ENCODE assay signal across 25 cellular contexts in genomic region chr22:38097058-38097457, GRCh38. TPM values are rescaled to one million over a fixed set of nuclear protein-coding genes. Genes with fewer than 3 reads are reported as not detected.
DNase-seq lines count a peak whose midpoint lies in the region; ATAC-seq and TF ChIP-seq lines count a peak whose summit lies in the region.
"Had no signal": no experiment of that assay in that cellular context is flagged by ENCODE, and none has a peak within 500 bp of the region (broad histone marks: within the 10 kb centered on the region; RNA-seq: fewer than 3 reads in every experiment).

No MANE protein-coding gene starts in this region.

- H3K4me3 ChIP-seq in RWPE2 (ENCODE audit: severe bottlenecking) (no peak overlapping the region), iPS-11a (ENCODE audit: low read depth, low read length) (peak overlapping the region; percentile 33), neuronal stem cell (ENCODE audit: low read length in 2 of 2) (no peak overlapping the region)
- H3K4me3 ChIP-seq: dorsolateral prefrontal cortex, hepatocyte, PC-9 had no signal

- peak overlapping the region; percentile 20 for H3K4me2 ChIP-seq in H9 (ENCODE audit: insufficient read depth, insufficient read length, low read length)
- peak overlapping the region; percentile 78 for H3K4me2 ChIP-seq in neuronal stem cell (ENCODE audit: insufficient read depth, low read length, poor library complexity, severe bottlenecking)
- H3K4me2 ChIP-seq: hepatocyte, PC-9 had no signal

- DNase-seq in H9 (peak; percentile 62), RWPE2 (ENCODE audit: low spot score) (peak; percentile 49), neuronal stem cell (ENCODE audit: low spot score) (no peak), activated gamma-delta T cell treated with Interleukin-2 at 50 U/mL for 16 hours (no peak), NCI-H1092 treated with DMSO at 0.1 percent for 48 hours (lab: John Stamatoyannopoulos, UW) (no peak)
- DNase-seq: activated CD4-positive, alpha-beta T cell treated with anti-CD3 and anti-CD28 coated beads for 36 hours; activated naive CD4-positive, alpha-beta T cell treated with Interleukin-2 at 50 U/mL for 16 hours; activated T-cell treated with anti-CD3 and anti-CD28 coated beads, Interleukin-2, amount 50 U/mL, for 4 hours; amygdala; foreskin keratinocyte; mammary epithelial cell; naive B cell; NCI-H187 treated with DMSO at 0.1 percent for 48 hours; NCI-H446; PC-9; substantia nigra had no signal

- H3K9me3 ChIP-seq in H9 (ENCODE audit: control insufficient read depth, low read depth, low read length), result no peaks in the 10 kb centered on the region
- no peaks in the 10 kb centered on the region for H3K9me3 ChIP-seq in RWPE2 (ENCODE audit: severe bottlenecking)
- no peaks in the 10 kb centered on the region for H3K9me3 ChIP-seq in neuronal stem cell (replicated peaks in 1 of 2; ENCODE audit: control insufficient read depth in 2 of 2, insufficient read depth in 1 of 2, low read depth in 1 of 2, low read length in 2 of 2)

- no peak overlapping the region for H3K27ac ChIP-seq in H9 (ENCODE audit: insufficient read length, low read depth, low read length)
- no peak overlapping the region for H3K27ac ChIP-seq in RWPE2 (ENCODE audit: poor library complexity, severe bottlenecking)
- H3K27ac ChIP-seq in neuronal stem cell (replicated peaks; ENCODE audit: low read length), result peak overlapping the region; percentile 13
- H3K27ac ChIP-seq: dorsolateral prefrontal cortex, foreskin keratinocyte, hepatocyte, PC-9 had no signal

- H4K20me1 ChIP-seq in H9 (ENCODE audit: control insufficient read depth, insufficient read depth, insufficient read length), result no peaks in the 10 kb centered on the region

- no peak overlapping the region for H3K9ac ChIP-seq in H9 (ENCODE audit: extremely low read depth, insufficient read length, low read length)
- peak overlapping the region; percentile 73 for H3K9ac ChIP-seq in neuronal stem cell (ENCODE audit: low read depth, low read length, poor library complexity)

- peak overlapping the region; percentile 62 to 79 for H3K4me3 Mint-ChIP-seq in H9
- H3K4me3 Mint-ChIP-seq: activated CD4-positive, alpha-beta T cell treated with anti-CD3 and anti-CD28 coated beads for 36 hours; activated T-cell treated with anti-CD3 and anti-CD28 coated beads, Interleukin-2, amount 50 U/mL, for 4 hours; central memory CD8-positive, alpha-beta T cell; naive B cell had no signal

- H3K79me2 ChIP-seq in H9 (ENCODE audit: insufficient read depth, low read length), result no peaks in the 10 kb centered on the region
- H3K79me2 ChIP-seq: hepatocyte had no signal

- H4K91ac ChIP-seq in H9 (ENCODE audit: insufficient read length, low read depth, low read length) (no peak overlapping the region), neuronal stem cell (ENCODE audit: low read depth, low read length, poor library complexity) (no peak overlapping the region)

- no peak overlapping the region for H2BK12ac ChIP-seq in H9 (ENCODE audit: insufficient read length, low read depth, low read length)
- H2BK12ac ChIP-seq in neuronal stem cell (ENCODE audit: low read length), result no peak overlapping the region

- TF ChIP-seq CTCF in H9 (conservative IDR thresholded peaks at IDR 0.05) (no peak), RWPE2 (IDR thresholded peaks at IDR 0.05; ENCODE audit: poor library complexity, severe bottlenecking) (no peak)

- H2AK5ac ChIP-seq in H9 (ENCODE audit: insufficient read length, low read length) (no peak overlapping the region), neuronal stem cell (ENCODE audit: low read depth, low read length) (peak overlapping the region; percentile 33)

- H3K4ac ChIP-seq in H9 (ENCODE audit: low read depth, low read length) (no peak overlapping the region), neuronal stem cell (ENCODE audit: low read length) (no peak overlapping the region)

- peaks cover 0 to 10% (median 1%) of the 10 kb centered on the region in 3 experiments; a peak in 4 of 7 replicates for H3K36me3 Mint-ChIP-seq in H9 (ENCODE audit: insufficient read depth in 1 of 3, low read depth in 3 of 3)

- no peak overlapping the region for H4K8ac ChIP-seq in H9 (replicated peaks; ENCODE audit: insufficient read length, low read depth, low read length)
- H4K8ac ChIP-seq in neuronal stem cell (ENCODE audit: low read depth, low read length), result no peak overlapping the region

- H3K4me1 Mint-ChIP-seq in H9, result peaks cover 11 to 23% of the 10 kb centered on the region in 2 experiments
- H3K4me1 Mint-ChIP-seq: activated CD4-positive, alpha-beta T cell treated with anti-CD3 and anti-CD28 coated beads for 36 hours had no signal

- no peak overlapping the region for H4K5ac ChIP-seq in H9 (ENCODE audit: insufficient read length, low read depth, low read length)

- H2BK5ac ChIP-seq in H9 (ENCODE audit: insufficient read length, low read length) (no peak overlapping the region), neuronal stem cell (ENCODE audit: low read length) (peak overlapping the region; percentile 67)

- no CpG with 5 or more reads among the region's 15 CpGs for WGBS in H9 (ENCODE audit: extremely low coverage, insufficient read length, low lambda C conversion rate)
- WGBS in neuronal stem cell (ENCODE audit: extremely low coverage in 2 of 2, insufficient read length in 2 of 2, insufficient replicate concordance in 1 of 2), 2 donors, result no CpG with 5 or more reads among the region's 15 CpGs

- ATAC-seq in RWPE2 (ENCODE audit: low read depth) (no peak), GM21526 (IDR thresholded peaks at IDR 0.05; ENCODE audit: low FRiP score, unreplicated experiment) (no peak)
- ATAC-seq: activated CD4-positive, alpha-beta T cell treated with anti-CD3 and anti-CD28 coated beads for 36 hours; activated T-cell treated with anti-CD3 and anti-CD28 coated beads, Interleukin-2, amount 50 U/mL, for 4 hours; foreskin keratinocyte had no signal

- H2AFZ ChIP-seq in H9 (ENCODE audit: low read length) (no peak overlapping the region), neuronal stem cell (ENCODE audit: low read length) (peak overlapping the region; percentile 80)
- H2AFZ ChIP-seq: hepatocyte, PC-9 had no signal

- H3K23ac ChIP-seq in H9 (ENCODE audit: insufficient read length, low read depth, low read length) (no peak overlapping the region), neuronal stem cell (ENCODE audit: low read depth, low read length, poor library complexity) (peak overlapping the region; percentile 29)

- peaks cover 3% of the 10 kb centered on the region for H3K27me3 Mint-ChIP-seq in H9 (ENCODE audit: low read depth)
- H3K27me3 Mint-ChIP-seq: activated CD4-positive, alpha-beta T cell treated with anti-CD3 and anti-CD28 coated beads for 36 hours; central memory CD8-positive, alpha-beta T cell; naive B cell had no signal

- H3K18ac ChIP-seq in H9 (ENCODE audit: insufficient read length, low read depth, low read length) (no peak overlapping the region), neuronal stem cell (ENCODE audit: low read length) (peak overlapping the region; percentile 29)

- H3K36me3 ChIP-seq in RWPE2 (ENCODE audit: low read depth), result no peaks in the 10 kb centered on the region
- H3K36me3 ChIP-seq in neuronal stem cell (replicated peaks in 1 of 2; ENCODE audit: control insufficient read depth in 2 of 2, insufficient read depth in 2 of 2, low read length in 2 of 2), result no peaks in the 10 kb centered on the region

- H3K14ac ChIP-seq in H9 (ENCODE audit: insufficient read depth, low read length) (no peak overlapping the region), neuronal stem cell (ENCODE audit: low read length) (no peak overlapping the region)

- H3K27ac Mint-ChIP-seq in H9, result peak overlapping the region; percentile 49 to 89 (median 86); a peak in 3 of 7 replicates
- H3K27ac Mint-ChIP-seq: activated CD4-positive, alpha-beta T cell treated with anti-CD3 and anti-CD28 coated beads for 36 hours had no signal

- H2BK120ac ChIP-seq in H9 (ENCODE audit: low read depth, low read length, poor library complexity, severe bottlenecking), result no peak overlapping the region
- peak overlapping the region; percentile 44 for H2BK120ac ChIP-seq in neuronal stem cell (ENCODE audit: low read depth, low read length)

- H3K79me1 ChIP-seq in H9 (ENCODE audit: insufficient read depth, low read depth, low read length, poor library complexity, severe bottlenecking) (no peaks in the 10 kb centered on the region), neuronal stem cell (ENCODE audit: low read depth, low read length) (no peaks in the 10 kb centered on the region)

- no peaks in the 10 kb centered on the region; a peak in 1 of 5 replicates for H3K9me3 Mint-ChIP-seq in H9
- H3K9me3 Mint-ChIP-seq: activated T-cell treated with anti-CD3 and anti-CD28 coated beads, Interleukin-2, amount 50 U/mL, for 4 hours; central memory CD8-positive, alpha-beta T cell; naive B cell had no signal

- no peak overlapping the region for H3T11ph ChIP-seq in H9 (ENCODE audit: low read length)

- H3K56ac ChIP-seq in H9 (ENCODE audit: insufficient read length, low read depth, low read length), result no peak overlapping the region

- H2BK20ac ChIP-seq in H9 (ENCODE audit: low read depth, low read length, poor library complexity, severe bottlenecking), result no peak overlapping the region

- H2BK15ac ChIP-seq in H9 (ENCODE audit: low read depth, low read length) (no peak overlapping the region), neuronal stem cell (ENCODE audit: low read length) (peak overlapping the region; percentile 35)

- peaks cover 4% of the 10 kb centered on the region for H3K23me2 ChIP-seq in H9 (ENCODE audit: insufficient read length, low read depth, low read length, poor library complexity, severe bottlenecking)

- H3K27me3 ChIP-seq in H9 (ENCODE audit: insufficient read depth, low read length), result no peaks in the 10 kb centered on the region
- no peaks in the 10 kb centered on the region for H3K27me3 ChIP-seq in RWPE2 (ENCODE audit: insufficient read depth, poor library complexity, severe bottlenecking)
- no peaks in the 10 kb centered on the region for H3K27me3 ChIP-seq in neuronal stem cell (ENCODE audit: control insufficient read depth in 3 of 3, insufficient read depth in 3 of 3, low read depth in 1 of 3, low read length in 3 of 3)
- H3K27me3 ChIP-seq: dorsolateral prefrontal cortex, foreskin keratinocyte, hepatocyte had no signal

- H3K4me1 ChIP-seq in H9 (ENCODE audit: insufficient read depth, low read length) (no peaks in the 10 kb centered on the region), RWPE2 (ENCODE audit: insufficient read depth, poor library complexity, severe bottlenecking) (no peaks in the 10 kb centered on the region), neuronal stem cell (ENCODE audit: control insufficient read depth in 2 of 2, insufficient read depth in 1 of 2, low read depth in 1 of 2, low read length in 2 of 2) (peaks cover 0 to 9% of the 10 kb centered on the region in 2 donors)
- H3K4me1 ChIP-seq: foreskin keratinocyte had no signal

RNA-seq across cellular contexts. Expression of gene SLC16A8, which starts 13.1 kb away (rescaled TPM):
- 0.75 and 1.1 TPM in 2 replicates for total RNA-seq in H9 (2021)
- 1.3 TPM for polyA plus RNA-seq in neuronal stem cell (2013, experiment 1 of 2)
- polyA plus RNA-seq in neuronal stem cell (2013, experiment 2 of 2), result 0.91 TPM
- total RNA-seq: activated CD4-positive, alpha-beta T cell treated with anti-CD3 and anti-CD28 coated beads for 36 hours; activated T-cell treated with anti-CD3 and anti-CD28 coated beads, Interleukin-2, amount 50 U/mL, for 4 hours; foreskin keratinocyte; G401; hepatocyte; mammary epithelial cell; PC-9; SK-MEL-5; T-helper 1 cell treated with Interleukin-12 subunit alpha and Interleukin-12 subunit beta and Interleukin-4 antibody, amounts not matched to agents 30 ng/mL and 1 ng/mL, for 36 hours had no signal
- polyA plus RNA-seq: mammary epithelial cell had no signal

RNA-seq across cellular contexts. Expression of gene BAIAP2L2, which starts 13.4 kb away (rescaled TPM):
- 2.0 and 2.3 TPM in 2 replicates for total RNA-seq in H9 (2021)
- polyA plus RNA-seq in neuronal stem cell (2013, experiment 1 of 2), result 4.8 TPM
- polyA plus RNA-seq in neuronal stem cell (2013, experiment 2 of 2), result 4.5 TPM
- total RNA-seq: urinary bladder had no signal

RNA-seq across cellular contexts. Expression of gene PICK1, which starts 39.9 kb away (rescaled TPM):
- 34.9 and 35.7 TPM in 2 replicates for total RNA-seq in H9 (2021)
- 8.4 TPM for polyA plus RNA-seq in neuronal stem cell (2013, experiment 1 of 2)
- polyA plus RNA-seq in neuronal stem cell (2013, experiment 2 of 2), result 8.2 TPM

Comparison
In these comparisons a context has a peak if more than half of its experiments do, and no peak if none do; other contexts are left out.
1. DNase-seq: peak in H9 (single experiment) and RWPE2 (single experiment); none in neuronal stem cell (single experiment), activated gamma-delta T cell treated with Interleukin-2 at 50 U/mL for 16 hours (single experiment) and NCI-H1092 treated with DMSO at 0.1 percent for 48 hours (single experiment).